Comparison of ENCODE assay signal across 8 cellular contexts in the genomic region with DNA sequence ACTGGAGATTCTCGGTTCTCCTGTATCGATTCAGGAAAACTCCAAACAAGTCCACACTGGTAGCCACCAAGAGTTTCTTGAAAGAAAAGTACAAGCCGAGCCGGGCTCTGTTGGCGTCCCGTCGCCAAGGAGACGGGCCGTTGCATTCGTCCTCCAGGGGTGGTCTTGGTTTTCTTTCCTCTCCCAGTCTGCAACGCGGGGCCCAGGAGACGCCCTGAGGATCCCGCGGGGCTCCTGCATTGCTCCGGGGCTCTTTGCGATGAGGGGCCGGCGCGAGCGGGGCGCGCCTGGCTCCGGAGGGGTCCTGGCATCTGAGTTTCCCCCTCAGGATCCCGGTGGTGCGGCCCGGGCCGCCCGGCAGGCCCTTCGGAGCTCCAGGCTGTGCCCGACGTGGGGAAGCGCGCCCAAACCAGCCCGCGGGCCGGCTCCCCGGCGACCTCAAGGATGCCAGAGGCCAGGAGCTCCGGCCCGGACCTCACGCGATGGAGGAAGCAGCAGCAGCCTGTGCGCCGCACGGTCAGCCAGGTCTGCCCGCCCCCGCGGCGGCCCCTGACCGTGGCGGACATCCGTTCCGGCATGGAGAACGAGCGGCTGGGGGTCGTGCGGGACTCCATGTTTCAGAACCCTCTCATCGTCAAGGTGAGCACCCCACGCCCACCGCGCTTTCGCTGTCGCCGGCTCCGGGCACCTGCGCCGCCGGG. TPM values are rescaled to one million over a fixed set of nuclear protein-coding genes. Genes with fewer than 3 reads are reported as not detected.
A peak's percentile ranks its signal among the peaks of the same experiment; 100 is the strongest.
DNase-seq lines count a peak whose midpoint lies in the region; ATAC-seq and TF ChIP-seq lines count a peak whose summit lies in the region.

A gene (plus strand): TSS at position 384 of the 701 bp plus-strand sequence. CDS start 61 bp downstream, at position 445.

- TF ChIP-seq CTCF in activated B cell treated with CpG ODN at 0.5 μM for 24 hours (IDR thresholded peaks at IDR 0.05) = no peak

- H3K9me3 Mint-ChIP-seq in activated B cell treated with CpG ODN at 0.5 μM for 24 hours = no peaks in the 10 kb centered on the region

- H3K4me3 Mint-ChIP-seq in activated B cell treated with CpG ODN at 0.5 μM for 24 hours = peak within 1 kb of the TSS; percentile 78

- ATAC-seq in activated B cell treated with CpG ODN at 0.5 μM for 24 hours (ENCODE audit: low read depth) (peak; percentile 51), HG03139 (IDR thresholded peaks at IDR 0.05; ENCODE audit: unreplicated experiment) (no peak), GM18907 (IDR thresholded peaks at IDR 0.05; ENCODE audit: unreplicated experiment) (no peak)

- H3K36me3 Mint-ChIP-seq in activated B cell treated with CpG ODN at 0.5 μM for 24 hours (ENCODE audit: low read depth) = peaks cover 3% of the 10 kb centered on the region

- CTCF ChIA-PET in activated B cell treated with CpG ODN at 0.5 μM for 24 hours (lab: Charles Lee) = no interaction called here

- POLR2A ChIA-PET in activated B cell treated with CpG ODN at 0.5 μM for 24 hours (lab: Charles Lee) = interaction anchor here (0.6 to 1.4 kb wide), 9 partner anchors 26 to 1479 kb away, joined by 3 to 7 read pairs (median 4); a partner anchor contains a TSS

- H3K27ac Mint-ChIP-seq in activated B cell treated with CpG ODN at 0.5 μM for 24 hours = peak within 1 kb of the TSS; percentile 53

- DNase-seq in DMS79 treated with DMSO at 0.1 percent for 48 hours (lab: John Stamatoyannopoulos, UW) = peak; percentile 32
- peak; percentile 31 to 55 for DNase-seq in Kasumi-1 (lab: John Stamatoyannopoulos, UW)
- peak; percentile 48 for DNase-seq in activated B cell treated with CpG ODN at 0.5 μM for 24 hours
- peak; percentile 85 for DNase-seq in ecto neural progenitor cell (ENCODE audit: low spot score)
- peak; percentile 44 to 54 for DNase-seq in lung microvascular endothelial cell (ENCODE audit: low read depth in 2 of 2)
- DNase-seq in stromal cell of bone marrow (ENCODE audit: low read depth) = peak; percentile 28

- H3K4me1 Mint-ChIP-seq in activated B cell treated with CpG ODN at 0.5 μM for 24 hours = peaks cover 39% of the 10 kb centered on the region

- intact Hi-C loops in activated B cell treated with CpG ODN at 0.5 μM for 24 hours (cut with micrococcal nuclease) = loop anchor here (1.0 to 10.0 kb wide), 9 partner anchors 153 to 1283 kb away; a partner anchor contains a TSS

- peaks cover 21% of the 10 kb centered on the region for H3K27me3 Mint-ChIP-seq in activated B cell treated with CpG ODN at 0.5 μM for 24 hours

RNA-seq across cellular contexts. Expression of the gene that starts here (rescaled TPM):
- not detected in 2 replicates for total RNA-seq in activated B cell treated with CpG ODN at 0.5 μM for 24 hours
- under 0.01 TPM in 1 of 2 replicates, not detected in the other for total RNA-seq in lung microvascular endothelial cell

Comparison
In these comparisons a context has a peak if more than half of its experiments do, and no peak if none do; other contexts are left out.
1. Peak in DNase-seq and ATAC-seq in activated B cell treated with CpG ODN at 0.5 μM for 24 hours; RNA of the gene not detected or under 1 TPM.
2. Peak in DNase-seq in lung microvascular endothelial cell; RNA of the gene not detected or under 1 TPM.
3. DNase-seq: peak in every context shown above with its lines; median percentile 85 in ecto neural progenitor cell; 49 in lung microvascular endothelial cell; 48 in activated B cell treated with CpG ODN at 0.5 μM for 24 hours; 43 in Kasumi-1; 32 in DMS79 treated with DMSO at 0.1 percent for 48 hours; 28 in stromal cell of bone marrow.